13 cellular contexts compared by ENCODE assay signal in the genomic region with DNA sequence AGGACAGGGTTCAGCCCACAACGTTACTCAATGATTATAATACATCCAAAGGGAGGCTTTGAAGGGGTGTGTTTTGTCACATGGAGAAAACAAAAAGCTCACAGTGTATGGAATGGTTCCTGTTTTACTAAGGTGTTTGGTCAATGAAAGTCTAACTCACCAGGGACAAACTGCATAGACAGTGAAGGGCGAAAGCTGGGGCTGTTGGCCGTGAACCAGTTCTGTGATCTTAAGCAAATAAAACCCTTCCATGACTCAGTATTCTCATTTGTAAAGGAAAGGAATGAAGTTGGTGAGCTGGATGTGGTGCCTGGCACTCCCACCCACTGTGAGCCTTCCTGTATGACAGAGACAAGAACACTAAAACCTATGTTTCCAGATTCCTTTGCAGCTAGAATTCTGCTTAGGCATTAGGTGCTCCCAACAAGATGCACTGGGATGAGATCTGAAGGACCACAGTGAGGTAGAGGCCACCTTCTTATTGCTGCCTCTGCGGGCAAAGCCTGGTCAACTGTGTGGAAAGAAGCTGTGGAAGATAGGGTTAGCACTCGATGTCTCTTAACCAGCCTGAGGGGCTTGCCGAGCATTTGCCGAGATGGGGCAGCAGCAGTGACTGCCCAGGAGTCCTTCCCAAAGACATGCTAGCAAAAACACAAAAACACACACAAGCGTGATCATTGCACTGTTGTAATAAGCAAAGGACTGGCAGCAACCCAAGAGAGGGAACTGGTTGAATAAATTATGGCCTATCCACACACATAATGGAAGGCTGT. TPM values are rescaled to one million over a fixed set of nuclear protein-coding genes. Genes with fewer than 3 reads are reported as not detected.
A peak's percentile ranks its signal among the peaks of the same experiment; 100 is the strongest.
DNase-seq lines count a peak whose midpoint lies in the region; ATAC-seq, FAIRE-seq and TF ChIP-seq lines count a peak whose summit lies in the region.
"Had no signal": no experiment of that assay in that cellular context is flagged by ENCODE, and none has a peak within 500 bp of the region (broad histone marks: within the 10 kb centered on the region; RNA-seq: fewer than 3 reads in every experiment).

No MANE protein-coding gene starts in this region.

- peak overlapping the region; percentile 64 for H3K27ac Mint-ChIP-seq in activated CD4-positive, alpha-beta T cell treated with anti-CD3 and anti-CD28 coated beads for 36 hours
- H3K27ac Mint-ChIP-seq in CD4-positive, alpha-beta T cell, result no peak overlapping the region

- POLR2A ChIA-PET in activated CD4-positive, alpha-beta T cell treated with anti-CD3 and anti-CD28 coated beads for 36 hours (lab: Charles Lee), result interaction anchor here (0.7 to 1.7 kb wide), 3 partner anchors 16 to 42 kb away, joined by 4 to 9 read pairs (median 4); no protein-coding TSS in a partner anchor
- POLR2A ChIA-PET in CD4-positive, alpha-beta T cell (lab: Charles Lee), result interaction anchor here (1.0 to 1.2 kb wide), 3 partner anchors 15 to 19 kb away, joined by 3 read pairs; no protein-coding TSS in a partner anchor

- 64 to 67% methylated on average over 8 of the region's 8 CpGs for WGBS in pancreas, 2 donors

- peaks cover 87% of the 10 kb centered on the region for H3K4me1 Mint-ChIP-seq in activated CD4-positive, alpha-beta T cell treated with anti-CD3 and anti-CD28 coated beads for 36 hours
- H3K4me1 Mint-ChIP-seq in CD4-positive, alpha-beta T cell (ENCODE audit: low read depth), result peaks cover 61% of the 10 kb centered on the region

- no peaks in the 10 kb centered on the region for H3K9me3 ChIP-seq in MG63
- H3K9me3 ChIP-seq in pancreas, result no peaks in the 10 kb centered on the region
- no peaks in the 10 kb centered on the region for H3K9me3 ChIP-seq in CD4-positive, alpha-beta T cell (ENCODE audit: control insufficient read depth, low read length)
- H3K9me3 ChIP-seq: psoas muscle had no signal

- peaks cover 4% of the 10 kb centered on the region for H3K9me3 Mint-ChIP-seq in activated CD4-positive, alpha-beta T cell treated with anti-CD3 and anti-CD28 coated beads for 36 hours (ENCODE audit: low read depth)
- H3K9me3 Mint-ChIP-seq in CD4-positive, alpha-beta T cell, result no peaks in the 10 kb centered on the region

- CTCF ChIA-PET in activated CD4-positive, alpha-beta T cell treated with anti-CD3 and anti-CD28 coated beads for 36 hours (lab: Charles Lee), result interaction anchor here (0.5 to 2.4 kb wide), 7 partner anchors 13 to 188 kb away, joined by 3 to 8 read pairs (median 3); no protein-coding TSS in a partner anchor
- CTCF ChIA-PET in CD4-positive, alpha-beta T cell (lab: Charles Lee), result no interaction called here

- H3K27ac ChIP-seq in pancreas, result peak overlapping the region in 2 of 4 donors; percentile 30 to 37
- H3K27ac ChIP-seq in CD4-positive, alpha-beta T cell (ENCODE audit: low read depth, low read length), result no peak overlapping the region
- H3K27ac ChIP-seq: psoas muscle, WERI-Rb-1 had no signal

- H3K36me3 ChIP-seq in MG63, result no peaks in the 10 kb centered on the region
- H3K36me3 ChIP-seq in pancreas, result no peaks in the 10 kb centered on the region
- H3K36me3 ChIP-seq: WERI-Rb-1 had no signal

- peak; percentile 48 for DNase-seq in activated CD4-positive, alpha-beta T cell treated with anti-CD3 and anti-CD28 coated beads for 36 hours
- no peak for DNase-seq in activated CD4-positive, alpha-beta T cell treated with anti-CD3 and anti-CD28 coated beads, Interleukin-2, amount 50 U/mL, for 4 hours
- DNase-seq in MG63 (peak; percentile 87), dedifferentiated amniotic fluid mesenchymal stem cell (ENCODE audit: extremely low spot score) (peak; percentile 33), pancreas (peak in 2 of 6 donors; percentile 31 to 49)
- DNase-seq in effector CD8-positive, alpha-beta T cell (lab: John Stamatoyannopoulos, UW), result no peak
- DNase-seq in CD4-positive, alpha-beta T cell, result no peak
- DNase-seq: NCI-H524 treated with DMSO at 0.1 percent for 48 hours, psoas muscle, WERI-Rb-1 had no signal

- H3K36me3 Mint-ChIP-seq in activated CD4-positive, alpha-beta T cell treated with anti-CD3 and anti-CD28 coated beads for 36 hours (ENCODE audit: low read depth), result peaks cover 14% of the 10 kb centered on the region
- H3K36me3 Mint-ChIP-seq in CD4-positive, alpha-beta T cell (ENCODE audit: low read depth), result peaks cover 4% of the 10 kb centered on the region

- no peak overlapping the region for H3K4me3 Mint-ChIP-seq in activated CD4-positive, alpha-beta T cell treated with anti-CD3 and anti-CD28 coated beads for 36 hours
- no peak overlapping the region for H3K4me3 Mint-ChIP-seq in CD4-positive, alpha-beta T cell

- no peak for FAIRE-seq in pancreas (lab: Jason Lieb, UNC)
- FAIRE-seq: H1, HTR-8/SVneo had no signal

- TF ChIP-seq CTCF in pancreas (IDR thresholded peaks at IDR 0.05), result no peak
- TF ChIP-seq CTCF in CD4-positive, alpha-beta T cell (IDR thresholded peaks at IDR 0.05), result no peak

- peaks cover 0 to 1% (median 0%) of the 10 kb centered on the region in 3 donors for H3K4me1 ChIP-seq in pancreas
- H3K4me1 ChIP-seq: psoas muscle had no signal

- intact Hi-C loops in activated CD4-positive, alpha-beta T cell treated with anti-CD3 and anti-CD28 coated beads for 36 hours (cut with DNase I, micrococcal nuclease), result no loop called here
- intact Hi-C loops in pancreas (cut with DNase I), result no loop called here
- intact Hi-C loops in CD4-positive, alpha-beta T cell (cut with DNase I, micrococcal nuclease), result loop anchor here in 1 of 2 experiments (2.0 kb wide), 1 partner anchor 35 kb away; no protein-coding TSS in a partner anchor

- H3K4me3 ChIP-seq in MG63 (no peak overlapping the region), pancreas (no peak overlapping the region)
- H3K4me3 ChIP-seq: psoas muscle had no signal

- no peaks in the 10 kb centered on the region for H3K27me3 ChIP-seq in MG63
- no peaks in the 10 kb centered on the region for H3K27me3 ChIP-seq in pancreas
- no peaks in the 10 kb centered on the region for H3K27me3 ChIP-seq in CD4-positive, alpha-beta T cell (ENCODE audit: control insufficient read depth, insufficient read depth, low read length)

- ATAC-seq in activated CD4-positive, alpha-beta T cell treated with anti-CD3 and anti-CD28 coated beads for 36 hours, result peak; percentile 6
- ATAC-seq in pancreas (peak; percentile 60 to 87 (median 84)), GM18517 (IDR thresholded peaks at IDR 0.05; ENCODE audit: unreplicated experiment) (no peak)
- ATAC-seq in CD4-positive, alpha-beta T cell (ENCODE audit: poor library complexity), result no peak
- ATAC-seq: psoas muscle had no signal

- H3K27me3 Mint-ChIP-seq in activated CD4-positive, alpha-beta T cell treated with anti-CD3 and anti-CD28 coated beads for 36 hours, result no peaks in the 10 kb centered on the region
- H3K27me3 Mint-ChIP-seq in CD4-positive, alpha-beta T cell, result no peaks in the 10 kb centered on the region

RNA-seq across cellular contexts. Expression of gene VCPKMT, which starts 48.5 kb away (rescaled TPM):
- 10 to 100 TPM in 1 of 2 experiments, 1 to 10 TPM in 1; 6.6 to 10.4 TPM for total RNA-seq in activated CD4-positive, alpha-beta T cell treated with anti-CD3 and anti-CD28 coated beads for 36 hours
- total RNA-seq in MG63 (2014; rRNA removed; shearing (Covaris generic); ENCODE audit: low replicate concordance), result 1.3 and 2.3 TPM in 2 replicates
- 1 to 10 TPM; 2.8 to 4.8 (median 3.0) TPM for total RNA-seq in pancreas
- polyA plus RNA-seq in pancreas, result 10 to 100 TPM; 12.2 to 13.3 TPM
- total RNA-seq in CD4-positive, alpha-beta T cell, result 10 to 100 TPM; 30.4 to 32.4 TPM

Comparison
In these comparisons a context has a peak if more than half of its experiments do, and no peak if none do; other contexts are left out.
1. DNase-seq: peak in activated CD4-positive, alpha-beta T cell treated with anti-CD3 and anti-CD28 coated beads for 36 hours (single experiment), MG63 (single experiment) and dedifferentiated amniotic fluid mesenchymal stem cell (single experiment); none in activated CD4-positive, alpha-beta T cell treated with anti-CD3 and anti-CD28 coated beads, Interleukin-2, amount 50 U/mL, for 4 hours (0 of 2), effector CD8-positive, alpha-beta T cell (single experiment) and CD4-positive, alpha-beta T cell (0 of 10).
2. ATAC-seq: peak in activated CD4-positive, alpha-beta T cell treated with anti-CD3 and anti-CD28 coated beads for 36 hours (single experiment) and pancreas (4 of 4); none in CD4-positive, alpha-beta T cell (single experiment) and GM18517 (single experiment).